ENCODE assay signal across 8 cellular contexts in genomic region chr7:17300012-17300411, GRCh38. TPM values are rescaled to one million over a fixed set of nuclear protein-coding genes. Genes with fewer than 3 reads are reported as not detected.
A peak's percentile ranks its signal among the peaks of the same experiment; 100 is the strongest.
DNase-seq lines count a peak whose midpoint lies in the region; ATAC-seq and TF ChIP-seq lines count a peak whose summit lies in the region.

No MANE protein-coding gene starts in this region.

- H3K27ac Mint-ChIP-seq in chondrocyte (ENCODE audit: unreplicated experiment), result peak overlapping the region; percentile 92

- no peaks in the 10 kb centered on the region for H3K27me3 Mint-ChIP-seq in chondrocyte (ENCODE audit: low read depth)

- no peaks in the 10 kb centered on the region for H3K9me3 Mint-ChIP-seq in chondrocyte (ENCODE audit: low read depth)

- H3K27me3 ChIP-seq in right atrium auricular region (no peaks in the 10 kb centered on the region), mucosa of stomach (ENCODE audit: control insufficient read depth, insufficient read depth, low read length) (no peaks in the 10 kb centered on the region), aorta (ENCODE audit: control insufficient read depth in 1 of 2, insufficient read depth in 2 of 2, low read length in 1 of 2) (peaks cover 0 to 2% of the 10 kb centered on the region in 2 donors)

- H3K4me3 ChIP-seq in right atrium auricular region (peak overlapping the region; percentile 77 to 99), mucosa of stomach (ENCODE audit: low read length) (peak overlapping the region; percentile 68), aorta (ENCODE audit: low read length in 2 of 2) (peak overlapping the region; percentile 11 to 88)

- H3K9me3 ChIP-seq in right atrium auricular region, result no peaks in the 10 kb centered on the region
- H3K9me3 ChIP-seq in mucosa of stomach (ENCODE audit: control insufficient read depth, low read length), result no peaks in the 10 kb centered on the region
- no peaks in the 10 kb centered on the region for H3K9me3 ChIP-seq in aorta (ENCODE audit: control insufficient read depth, low read length)

- ATAC-seq in left ventricle myocardium superior, result no peak
- ATAC-seq in aorta (ENCODE audit: low FRiP score), result no peak
- no peak for ATAC-seq in activated CD4-positive, CD25-positive, alpha-beta regulatory T cell treated with anti-CD3 and anti-CD28 coated beads, Interleukin-2, amount 50 U/mL, for 24 hours

- H3K4me1 Mint-ChIP-seq in chondrocyte (ENCODE audit: low read depth), result peaks cover 32% of the 10 kb centered on the region

- intact Hi-C loops in left ventricle myocardium superior (cut with micrococcal nuclease), result loop anchor here (10.0 kb wide), 1 partner anchor 315 kb away; no protein-coding TSS in a partner anchor
- intact Hi-C loops in aorta (cut with DNase I), result loop anchor here (5.0 to 10.0 kb wide), 2 partner anchors 222 to 315 kb away; no protein-coding TSS in a partner anchor

- 3 to 7% methylated on average over 5 of the region's 5 CpGs for WGBS in aorta, 2 donors

- peaks cover 3% of the 10 kb centered on the region for H3K36me3 Mint-ChIP-seq in chondrocyte (ENCODE audit: low read depth)

- H3K4me1 ChIP-seq in right atrium auricular region (peaks cover 0 to 30% of the 10 kb centered on the region in 2 donors), mucosa of stomach (ENCODE audit: control insufficient read depth, insufficient read depth, low read length) (peaks cover 27% of the 10 kb centered on the region), aorta (ENCODE audit: control insufficient read depth in 1 of 2, insufficient read depth in 2 of 2, low read length in 2 of 2) (peaks cover 2% of the 10 kb centered on the region in 2 donors)

- H3K4me3 Mint-ChIP-seq in chondrocyte (ENCODE audit: unreplicated experiment), result peak overlapping the region; percentile 89

- peak overlapping the region; percentile 95 for H3K9ac ChIP-seq in mucosa of stomach (ENCODE audit: low read length)

- no peak for DNase-seq in right atrium auricular region (ENCODE audit: low spot score)
- no peak for DNase-seq in left ventricle myocardium superior
- no peak for DNase-seq in chondrocyte (ENCODE audit: low spot score)
- DNase-seq in aorta, result no peak
- DNase-seq in AG08395 (ENCODE audit: low spot score), result no peak
- no peak for DNase-seq in 8988T

- TF ChIP-seq CTCF in right atrium auricular region (IDR thresholded peaks at IDR 0.05) (no peak), chondrocyte (IDR thresholded peaks at IDR 0.05) (no peak)

- no peaks in the 10 kb centered on the region for H3K36me3 ChIP-seq in right atrium auricular region
- no peaks in the 10 kb centered on the region for H3K36me3 ChIP-seq in mucosa of stomach (ENCODE audit: control insufficient read depth, insufficient read depth, low read length)
- no peaks in the 10 kb centered on the region for H3K36me3 ChIP-seq in aorta (ENCODE audit: control insufficient read depth in 1 of 2, insufficient read depth in 2 of 2, low read length in 1 of 2)

- H3K27ac ChIP-seq in right atrium auricular region, result peak overlapping the region; percentile 91 to 97
- peak overlapping the region in 1 of 2 donors; percentile 45 for H3K27ac ChIP-seq in aorta (ENCODE audit: low read depth in 1 of 2, low read length in 2 of 2)

RNA-seq across cellular contexts. Expression of gene AHR, which starts 1.6 kb away (rescaled TPM):
- total RNA-seq in right atrium auricular region (10 to 100 TPM; 38.7 to 45.4 TPM), left ventricle myocardium superior (37.9 TPM), chondrocyte (123 to 145 TPM (median 143 TPM) in 3 replicates), aorta (100 to 1,000 TPM in 1 of 2 donors, 10 to 100 TPM in 1; 65.8 to 117 TPM)
- polyA plus RNA-seq in aorta, result 10 to 100 TPM; 16.9 to 36.2 TPM
